In genomic region chr1:221965252-221965651, GRCh38 we compare ENCODE assay signal across 14 cellular contexts.
"Had no signal": no experiment of that assay in that cellular context is flagged by ENCODE, and none has a peak within 500 bp of the region (broad histone marks: within the 10 kb centered on the region; RNA-seq: fewer than 3 reads in every experiment).

No MANE protein-coding gene starts in this region.

- H3K4me1 ChIP-seq: uterus had no signal

- H3K27me3 ChIP-seq: stomach, uterus had no signal

- DNase-seq: activated CD4-positive, alpha-beta T cell treated with anti-CD3 and anti-CD28 coated beads, Interleukin-2, amount 10 ng/mL, durations not matched to agents 7 days and 5 days; activated CD8-positive, alpha-beta memory T cell treated with anti-CD3 and anti-CD28 coated beads for 24 hours; activated naive CD4-positive, alpha-beta T cell treated with anti-CD3 and anti-CD28 coated beads for 36 hours; activated T-cell treated with anti-CD3 and anti-CD28 coated beads for 4 hours; cerebellar nuclear complex; dermis blood vessel endothelial cell; posterior cingulate gyrus; right cardiac atrium; small intestine; stomach; uterus had no signal

- H3K4me3 ChIP-seq: stomach, thoracic aorta, uterus had no signal

- H3K27ac ChIP-seq: thoracic aorta, uterus had no signal

- H3K9me3 ChIP-seq: stomach, thoracic aorta, uterus had no signal

- ATAC-seq: activated T-helper 17 cell treated with anti-CD3 and anti-CD28 coated beads, Interleukin-2, amount 50 U/mL, for 72 hours; esophagus mucosa; right cardiac atrium had no signal

- H3K36me3 ChIP-seq: stomach, thoracic aorta, uterus had no signal

- FAIRE-seq: small intestine had no signal
